ENCODE assay signal across 13 cellular contexts in genomic region chr11:102230186-102230585, GRCh38.
"Had no signal": no experiment of that assay in that cellular context is flagged by ENCODE, and none has a peak within 500 bp of the region (broad histone marks: within the 10 kb centered on the region; RNA-seq: fewer than 3 reads in every experiment).

No MANE protein-coding gene starts in this region.

- H3K4me3 ChIP-seq: lung, prostate gland, right atrium auricular region, testis had no signal

- H3K36me3 ChIP-seq: prostate gland had no signal

- H3K27ac Mint-ChIP-seq: activated CD4-positive, alpha-beta T cell treated with anti-CD3 and anti-CD28 coated beads for 36 hours; activated naive CD4-positive, alpha-beta T cell treated with anti-CD3 and anti-CD28 coated beads, Interleukin-2, amount 50 U/mL, for 24 hours; effector memory CD8-positive, alpha-beta T cell; stimulated activated naive CD8-positive, alpha-beta T cell treated with anti-CD3 and anti-CD28 coated beads, Interleukin-15, Interleukin-2, amounts not matched to agents 100 ng/mL and 50 ng/mL, for 24 hours had no signal

- H3K27ac ChIP-seq: prostate gland, right atrium auricular region, testis had no signal

- H3K4me3 Mint-ChIP-seq: activated CD4-positive, alpha-beta T cell treated with anti-CD3 and anti-CD28 coated beads for 36 hours; activated naive CD4-positive, alpha-beta T cell treated with anti-CD3 and anti-CD28 coated beads, Interleukin-2, amount 50 U/mL, for 24 hours; effector memory CD8-positive, alpha-beta T cell; stimulated activated naive CD8-positive, alpha-beta T cell treated with anti-CD3 and anti-CD28 coated beads, Interleukin-15, Interleukin-2, amounts not matched to agents 100 ng/mL and 50 ng/mL, for 24 hours had no signal

- DNase-seq: activated CD4-positive, alpha-beta T cell treated with anti-CD3 and anti-CD28 coated beads for 36 hours; activated CD4-positive, alpha-beta T cell treated with anti-CD3 and anti-CD28 coated beads, Interleukin-2, amount 50 U/mL, for 48 hours; activated gamma-delta T cell; effector memory CD8-positive, alpha-beta T cell; foreskin fibroblast; glutamatergic neuron; occipital lobe; testis had no signal

- H3K36me3 Mint-ChIP-seq: activated naive CD4-positive, alpha-beta T cell treated with anti-CD3 and anti-CD28 coated beads, Interleukin-2, amount 50 U/mL, for 24 hours had no signal

- H3K9me3 Mint-ChIP-seq: activated naive CD4-positive, alpha-beta T cell treated with anti-CD3 and anti-CD28 coated beads, Interleukin-2, amount 50 U/mL, for 24 hours; effector memory CD8-positive, alpha-beta T cell; stimulated activated naive CD8-positive, alpha-beta T cell treated with anti-CD3 and anti-CD28 coated beads, Interleukin-15, Interleukin-2, amounts not matched to agents 100 ng/mL and 50 ng/mL, for 24 hours had no signal

- ATAC-seq: activated CD4-positive, alpha-beta T cell treated with anti-CD3 and anti-CD28 coated beads for 36 hours; effector memory CD8-positive, alpha-beta T cell had no signal

- H3K4me1 Mint-ChIP-seq: activated CD4-positive, alpha-beta T cell treated with anti-CD3 and anti-CD28 coated beads for 36 hours; activated naive CD4-positive, alpha-beta T cell treated with anti-CD3 and anti-CD28 coated beads, Interleukin-2, amount 50 U/mL, for 24 hours had no signal

- H3K27me3 ChIP-seq: right atrium auricular region, testis had no signal

- H3K9me3 ChIP-seq: prostate gland, right atrium auricular region, testis had no signal
